1 cellular context compared by ENCODE assay signal in the genomic region with DNA sequence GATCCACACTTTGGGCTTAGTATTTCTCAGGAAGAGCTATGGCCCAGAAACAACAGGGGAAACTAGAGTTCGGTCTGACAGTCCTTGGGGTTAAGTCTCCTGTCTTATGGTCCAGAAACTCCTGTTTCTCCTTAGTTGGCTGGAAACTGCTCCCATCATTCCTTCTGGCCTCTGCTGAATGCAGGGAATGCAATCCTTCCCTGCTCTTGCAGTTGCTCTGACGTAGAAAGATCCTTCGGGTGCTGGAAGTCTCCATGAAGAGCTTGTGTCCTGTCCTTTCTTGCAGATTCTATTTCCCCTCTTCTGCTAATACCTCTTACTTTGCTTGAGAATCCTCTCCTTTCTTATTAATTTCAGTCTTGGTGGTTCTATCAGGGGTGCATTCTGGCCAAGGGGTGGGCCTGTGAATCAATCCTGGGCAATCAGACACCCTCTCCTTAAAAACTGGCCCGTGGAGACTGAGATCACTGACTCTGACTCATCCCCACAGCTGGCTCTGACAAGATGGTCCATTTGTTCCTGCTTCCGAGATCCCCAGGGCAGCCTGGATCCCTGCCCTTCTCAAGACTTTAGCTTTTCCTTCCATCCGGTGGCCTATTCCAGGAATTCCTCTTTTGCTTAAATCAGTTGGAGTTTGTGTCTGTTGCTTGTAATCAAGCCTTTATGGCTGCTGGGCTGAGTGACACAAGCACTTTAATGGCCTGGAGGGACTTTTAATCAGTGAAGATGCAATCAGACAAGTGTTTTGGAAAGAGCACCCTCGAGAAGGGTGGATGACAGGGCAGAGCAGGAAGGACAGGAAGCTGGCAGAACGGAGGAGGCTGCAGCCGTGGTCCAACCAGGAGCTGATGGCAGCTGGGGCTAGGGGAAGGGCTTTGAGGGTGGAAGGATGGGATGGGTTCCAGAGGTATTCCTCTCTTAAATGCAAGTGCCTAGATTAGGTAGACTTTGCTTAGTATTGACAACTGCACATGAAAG.
TF ChIP-seq lines count a peak whose summit lies in the region.

No MANE protein-coding gene starts in this region.

TF ChIP-seq in endothelial cell of umbilical vein, 7 proteins besides CTCF, POLR2A, EP300 and RAD21:
- TF ChIP-seq, protein P1, sequence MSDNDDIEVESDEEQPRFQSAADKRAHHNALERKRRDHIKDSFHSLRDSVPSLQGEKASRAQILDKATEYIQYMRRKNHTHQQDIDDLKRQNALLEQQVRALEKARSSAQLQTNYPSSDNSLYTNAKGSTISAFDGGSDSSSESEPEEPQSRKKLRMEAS (IDR thresholded peaks at IDR 0.05; ENCODE audit: insufficient read depth, insufficient read length), result no peak
- peak; percentile 55 for TF ChIP-seq FOS (IDR thresholded peaks at IDR 0.05; ENCODE audit: borderline replicate concordance, insufficient read depth, low read length)
